13 cellular contexts compared by ENCODE assay signal in genomic region chr15:99511529-99511864, GRCh38. TPM values are rescaled to one million over a fixed set of nuclear protein-coding genes. Genes with fewer than 3 reads are reported as not detected.
DNase-seq lines count a peak whose midpoint lies in the region; ATAC-seq and TF ChIP-seq lines count a peak whose summit lies in the region.
"Had no signal": no experiment of that assay in that cellular context is flagged by ENCODE, and none has a peak within 500 bp of the region (broad histone marks: within the 10 kb centered on the region; RNA-seq: fewer than 3 reads in every experiment).

No MANE protein-coding gene starts in this region.

- no peak for ATAC-seq in thoracic aorta (ENCODE audit: insufficient number of reproducible peaks, low FRiP score, low read depth)
- no peak for ATAC-seq in HG03139 (IDR thresholded peaks at IDR 0.05; ENCODE audit: unreplicated experiment)
- ATAC-seq: HepG2 had no signal

- no peak for TF ChIP-seq CTCF in breast epithelium (IDR thresholded peaks at IDR 0.05)
- no peak for TF ChIP-seq CTCF in MCF 10A (IDR thresholded peaks at IDR 0.05; ENCODE audit: unreplicated experiment)
- no peak for TF ChIP-seq CTCF in thoracic aorta (IDR thresholded peaks at IDR 0.05)

- H3K4me3 ChIP-seq in breast epithelium (no peak overlapping the region), thoracic aorta (peak overlapping the region; percentile 17), H7 (ENCODE audit: insufficient read depth, low read depth, low read length) (no peak overlapping the region)

- peak overlapping the region; percentile 18 to 61 for H3K27ac ChIP-seq in breast epithelium
- peak overlapping the region; percentile 53 for H3K27ac ChIP-seq in layer of hippocampus (ENCODE audit: low read depth, low read length)
- H3K27ac ChIP-seq in thoracic aorta: peak overlapping the region; percentile 36 to 89
- H3K27ac ChIP-seq: 22Rv1 had no signal

- no peaks in the 10 kb centered on the region for H3K36me3 ChIP-seq in breast epithelium
- H3K36me3 ChIP-seq in thoracic aorta: no peaks in the 10 kb centered on the region
- H3K36me3 ChIP-seq in H7 (replicated peaks; ENCODE audit: control insufficient read depth, insufficient read depth, low read length): no peaks in the 10 kb centered on the region

- DNase-seq in breast epithelium (ENCODE audit: low spot score in 2 of 2): no peak
- DNase-seq in MCF 10A (ENCODE audit: unreplicated experiment): no peak
- DNase-seq in astrocyte of the hippocampus (ENCODE audit: low read depth, low spot score): peak; percentile 89
- no peak for DNase-seq in thoracic aorta (ENCODE audit: low spot score)
- no peak for DNase-seq in GM19240 (ENCODE audit: insufficient read length, low spot score)
- no peak for DNase-seq in H7
- DNase-seq: activated CD4-positive, alpha-beta T cell treated with anti-CD3 and anti-CD28 coated beads for 1 hour; DMS79 treated with DMSO at 0.1 percent for 48 hours; NCI-H1694 treated with DMSO at 0.1 percent for 48 hours had no signal

- H3K9me3 ChIP-seq in breast epithelium (no peaks in the 10 kb centered on the region), thoracic aorta (no peaks in the 10 kb centered on the region)

- H3K4me1 ChIP-seq in breast epithelium: peaks cover 0 to 4% of the 10 kb centered on the region in 2 donors
- H3K4me1 ChIP-seq in thoracic aorta (ENCODE audit: control insufficient read depth in 1 of 2, low read depth in 2 of 2): peaks cover 23 to 48% of the 10 kb centered on the region in 2 donors

- H3K27ac Mint-ChIP-seq in MCF 10A (ENCODE audit: low read depth, unreplicated experiment): no peak overlapping the region

- H3K36me3 Mint-ChIP-seq in MCF 10A (ENCODE audit: insufficient read depth, unreplicated experiment): no peaks in the 10 kb centered on the region

- no peaks in the 10 kb centered on the region for H3K9me3 Mint-ChIP-seq in MCF 10A (ENCODE audit: unreplicated experiment)

- no peak overlapping the region for H3K4me3 Mint-ChIP-seq in MCF 10A (ENCODE audit: unreplicated experiment)

- intact Hi-C loops in breast epithelium (cut with DNase I; ENCODE audit: low total_unique reads): no loop called here
- intact Hi-C loops in MCF 10A (cut with micrococcal nuclease): no loop called here

- CTCF ChIA-PET in MCF 10A (lab: Yijun Ruan, JAX): interaction anchor here (1.1 kb wide), 2 partner anchors 12 to 86 kb away, joined by 3 read pairs; no protein-coding TSS in a partner anchor

- H3K27me3 ChIP-seq in breast epithelium (no peaks in the 10 kb centered on the region), layer of hippocampus (ENCODE audit: control insufficient read depth, insufficient read depth, low read length) (no peaks in the 10 kb centered on the region), thoracic aorta (replicated peaks; ENCODE audit: insufficient read depth) (no peaks in the 10 kb centered on the region), H7 (ENCODE audit: control insufficient read depth, insufficient read depth, low read length) (no peaks in the 10 kb centered on the region)

- peaks cover 7% of the 10 kb centered on the region for H3K4me1 Mint-ChIP-seq in MCF 10A (ENCODE audit: insufficient read depth, unreplicated experiment)

- no TSS peak for BruUV-seq in MCF 10A (replicated peaks; lab: Mats Ljungman, UMichigan)

- H3K27me3 Mint-ChIP-seq in MCF 10A (ENCODE audit: insufficient read depth, unreplicated experiment): no peaks in the 10 kb centered on the region

- no peak for TF ChIP-seq POLR2A in breast epithelium (IDR thresholded peaks at IDR 0.05)

- POLR2A ChIA-PET in MCF 10A (lab: Yijun Ruan, JAX): interaction anchor here (0.7 kb wide), 1 partner anchor 32 kb away, joined by 4 read pairs; no protein-coding TSS in a partner anchor

RNA-seq across cellular contexts. Expression of gene MEF2A, which starts 54.3 kb away (rescaled TPM):
- total RNA-seq in breast epithelium: 10 to 100 TPM; 41.6 to 77.6 (median 63.4) TPM
- 52.9 and 55.2 TPM in 2 replicates for total RNA-seq in MCF 10A (2022)
- 100 to 1,000 TPM; 164 to 168 TPM for total RNA-seq in thoracic aorta
- total RNA-seq in H7 (2014; rRNA removed; shearing (Covaris generic)): 13.6 and 19.7 TPM in 2 replicates
